In genomic region chr18:3247243-3248061, GRCh38 we compare ENCODE assay signal across 8 cellular contexts. TPM values are rescaled to one million over a fixed set of nuclear protein-coding genes. Genes with fewer than 3 reads are reported as not detected.
DNase-seq lines count a peak whose midpoint lies in the region; ATAC-seq and TF ChIP-seq lines count a peak whose summit lies in the region.

Gene MYL12A, plus strand, starts transcription at chr18:3247801. Its CDS starts 5,447 bp downstream, at chr18:3253248.

- no peaks in the 10 kb centered on the region for H3K9me3 Mint-ChIP-seq in activated CD4-positive, alpha-beta T cell treated with anti-CD3 and anti-CD28 coated beads for 36 hours (ENCODE audit: low read depth)

- no peaks in the 10 kb centered on the region for H3K27me3 Mint-ChIP-seq in activated CD4-positive, alpha-beta T cell treated with anti-CD3 and anti-CD28 coated beads for 36 hours

- CTCF ChIA-PET in activated CD4-positive, alpha-beta T cell treated with anti-CD3 and anti-CD28 coated beads for 36 hours (lab: Charles Lee), result interaction anchor here (0.5 to 3.9 kb wide), 19 partner anchors 9 to 641 kb away, joined by 3 to 27 read pairs (median 4); partner anchors contain the start of gene MYL12B

- H3K36me3 Mint-ChIP-seq in activated CD4-positive, alpha-beta T cell treated with anti-CD3 and anti-CD28 coated beads for 36 hours (ENCODE audit: low read depth), result peaks cover 33% of the 10 kb centered on the region

- TF ChIP-seq CTCF in choroid plexus epithelial cell (conservative IDR thresholded peaks at IDR 0.05; ENCODE audit: low read depth, low read length) (no peak), kidney epithelial cell (IDR thresholded peaks at IDR 0.05; ENCODE audit: insufficient read depth, low read length, poor library complexity, severe bottlenecking) (no peak)

- POLR2A ChIA-PET in activated CD4-positive, alpha-beta T cell treated with anti-CD3 and anti-CD28 coated beads for 36 hours (lab: Charles Lee), result interaction anchor here (0.7 to 1.5 kb wide), 4 partner anchors 12 to 291 kb away, joined by 4 to 8 read pairs (median 4); no protein-coding TSS in a partner anchor

- intact Hi-C loops in activated CD4-positive, alpha-beta T cell treated with anti-CD3 and anti-CD28 coated beads for 36 hours (cut with DNase I, micrococcal nuclease), result loop anchor here (1.0 to 5.0 kb wide), 18 partner anchors 13 to 676 kb away; partner anchors contain the start of genes LPIN2 (in 2 of the 2), SMCHD1 (in 2 of the 2), EMILIN2 (in 1 of the 2) and METTL4 (in 1 of the 2)

- H3K4me3 ChIP-seq in choroid plexus epithelial cell (ENCODE audit: low read depth, low read length), result peak within 1 kb of the TSS; percentile 93
- H3K4me3 ChIP-seq in kidney epithelial cell (ENCODE audit: low read depth, low read length), result peak within 1 kb of the TSS; percentile 81

- H3K36me3 ChIP-seq in kidney epithelial cell (ENCODE audit: control insufficient read depth, insufficient read depth, low read length), result no peaks in the 10 kb centered on the region

- H3K27ac Mint-ChIP-seq in activated CD4-positive, alpha-beta T cell treated with anti-CD3 and anti-CD28 coated beads for 36 hours, result peak within 1 kb of the TSS; percentile 97

- peaks cover 37% of the 10 kb centered on the region for H3K4me1 Mint-ChIP-seq in activated CD4-positive, alpha-beta T cell treated with anti-CD3 and anti-CD28 coated beads for 36 hours

- peak; percentile 96 for DNase-seq in Ammon's horn (ENCODE audit: low spot score)
- DNase-seq in GM19238 (ENCODE audit: insufficient read length, low spot score), result peak; percentile 78
- DNase-seq in NCI-H524 (lab: John Stamatoyannopoulos, UW), result peak; percentile 94 to 97
- peak; percentile 98 for DNase-seq in activated CD4-positive, alpha-beta T cell treated with anti-CD3 and anti-CD28 coated beads for 36 hours
- DNase-seq in choroid plexus epithelial cell (ENCODE audit: low read depth), result peak; percentile 99
- peak; percentile 89 for DNase-seq in kidney epithelial cell (ENCODE audit: low read depth)
- peak; percentile 94 to 97 for DNase-seq in stimulated activated CD4-positive, alpha-beta T cell treated with anti-CD3 and anti-CD28 coated beads, Interleukin-15, amount 100 ng/mL, for 48 hours (ENCODE audit: low read depth in 2 of 2)

- peak; percentile 77 for ATAC-seq in HG03442 (IDR thresholded peaks at IDR 0.05; ENCODE audit: unreplicated experiment)
- ATAC-seq in activated CD4-positive, alpha-beta T cell treated with anti-CD3 and anti-CD28 coated beads for 36 hours, result peak; percentile 78

- no peaks in the 10 kb centered on the region for H3K27me3 ChIP-seq in kidney epithelial cell (ENCODE audit: control insufficient read depth, insufficient read depth, low read length)

- H3K4me3 Mint-ChIP-seq in activated CD4-positive, alpha-beta T cell treated with anti-CD3 and anti-CD28 coated beads for 36 hours, result peak within 1 kb of the TSS; percentile 76

RNA-seq across cellular contexts. Expression of gene MYL12A, which starts in this region (rescaled TPM):
- 100 to 1,000 TPM; 451 to 485 TPM for total RNA-seq in activated CD4-positive, alpha-beta T cell treated with anti-CD3 and anti-CD28 coated beads for 36 hours
- total RNA-seq in kidney epithelial cell, result 857 and 948 TPM in 2 replicates

Comparison
In these comparisons a context has a peak if more than half of its experiments do, and no peak if none do; other contexts are left out.
1. Peak in every context shown above with its lines: DNase-seq, ATAC-seq and H3K4me3 ChIP-seq.